In the genomic region with DNA sequence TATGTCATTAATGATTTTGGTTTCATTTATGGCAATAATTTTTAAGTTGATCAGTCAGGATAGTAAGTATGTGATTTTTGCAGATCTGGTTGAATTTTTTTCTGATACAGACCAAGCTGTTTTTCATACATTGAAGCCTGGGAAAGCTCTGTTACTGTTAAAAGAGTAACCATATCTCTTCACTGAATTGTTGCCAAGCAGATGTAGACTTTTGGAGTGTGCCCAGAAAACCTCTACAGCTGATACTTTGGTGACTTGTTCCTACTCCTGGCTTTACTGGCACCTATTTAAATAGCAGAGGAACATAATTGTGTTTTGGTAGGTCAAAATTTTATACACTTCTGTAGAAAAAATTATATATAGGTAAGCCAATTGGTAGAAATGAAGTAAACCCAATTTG, we compare ENCODE assay signal across 10 cellular contexts. TPM values are rescaled to one million over a fixed set of nuclear protein-coding genes. Genes with fewer than 3 reads are reported as not detected.
A peak's percentile ranks its signal among the peaks of the same experiment; 100 is the strongest.
DNase-seq lines count a peak whose midpoint lies in the region; ATAC-seq, FAIRE-seq and TF ChIP-seq lines count a peak whose summit lies in the region.
"Had no signal": no experiment of that assay in that cellular context is flagged by ENCODE, and none has a peak within 500 bp of the region (broad histone marks: within the 10 kb centered on the region; RNA-seq: fewer than 3 reads in every experiment).

No MANE protein-coding gene starts in this region.

- H3K36me3 ChIP-seq in pancreas: no peaks in the 10 kb centered on the region

- peak overlapping the region in 3 of 59 donors; percentile 21 to 43 (median 39) for H3K4me3 ChIP-seq in dorsolateral prefrontal cortex
- no peak overlapping the region for H3K4me3 ChIP-seq in pancreas

- H3K4me3 Mint-ChIP-seq in Calu3 (ENCODE audit: low read depth, unreplicated experiment): peak overlapping the region; percentile 48
- H3K4me3 Mint-ChIP-seq: stimulated activated memory B cell treated with anti-CD40 and anti-IgM and Interleukin-4, amounts not matched to agents 10 μg/mL and 1 μg/mL and 100 μg/mL, for 72 hours had no signal

- H3K27me3 ChIP-seq in dorsolateral prefrontal cortex (no peaks in the 10 kb centered on the region), pancreas (no peaks in the 10 kb centered on the region)

- ATAC-seq in pancreas: peak in 3 of 4 donors; percentile 44 to 67 (median 51)
- ATAC-seq in HG03354 (IDR thresholded peaks at IDR 0.05; ENCODE audit: poor library complexity, severe bottlenecking, unreplicated experiment): no peak
- ATAC-seq: stimulated activated memory B cell treated with anti-CD40 and anti-IgM and Interleukin-4, amounts not matched to agents 10 μg/mL and 1 μg/mL and 100 μg/mL, for 72 hours had no signal

- no peaks in the 10 kb centered on the region for H3K9me3 Mint-ChIP-seq in Calu3 (ENCODE audit: low read depth, unreplicated experiment)
- H3K9me3 Mint-ChIP-seq: IgD-negative memory B cell; stimulated activated memory B cell treated with anti-CD40 and anti-IgM and Interleukin-4, amounts not matched to agents 10 μg/mL and 1 μg/mL and 100 μg/mL, for 72 hours had no signal

- BruUV-seq in Calu3 (replicated peaks; lab: Mats Ljungman, UMichigan): no TSS peak

- no peaks in the 10 kb centered on the region for H3K27me3 Mint-ChIP-seq in Calu3 (ENCODE audit: unreplicated experiment)

- no peak for TF ChIP-seq CTCF in Calu3 (IDR thresholded peaks at IDR 0.05; ENCODE audit: unreplicated experiment)
- no peak for TF ChIP-seq CTCF in dorsolateral prefrontal cortex (IDR thresholded peaks at IDR 0.05 in 54 of 56, conservative IDR thresholded peaks at IDR 0.05 in 2 of 56; ENCODE audit: low read depth in 1 of 56, partially characterized antibody in 56 of 56)
- TF ChIP-seq CTCF in pancreas (IDR thresholded peaks at IDR 0.05): no peak

- FAIRE-seq in pancreas (lab: Jason Lieb, UNC) (no peak), frontal cortex (lab: Jason Lieb, UNC) (no peak)

- H3K27ac ChIP-seq in dorsolateral prefrontal cortex (peak overlapping the region in 40 of 59 donors; percentile 24 to 84 (median 68)), pancreas (peak overlapping the region in 2 of 4 donors; percentile 15 to 47), caudate nucleus (ENCODE audit: low read depth, low read length) (no peak overlapping the region)

- CTCF ChIA-PET in Calu3 (lab: Charles Lee): interaction anchor here (0.6 kb wide), 1 partner anchor 13 kb away, joined by 4 read pairs; no protein-coding TSS in a partner anchor

- no peaks in the 10 kb centered on the region for H3K36me3 Mint-ChIP-seq in Calu3 (ENCODE audit: insufficient read depth, unreplicated experiment)
- H3K36me3 Mint-ChIP-seq: IgD-negative memory B cell; stimulated activated memory B cell treated with anti-CD40 and anti-IgM and Interleukin-4, amounts not matched to agents 10 μg/mL and 1 μg/mL and 100 μg/mL, for 72 hours had no signal

- DNase-seq in Calu3 (no peak), NCI-H2171 treated with DMSO at 0.1 percent for 48 hours (lab: John Stamatoyannopoulos, UW) (peak; percentile 91), dorsolateral prefrontal cortex (no peak), pancreas (no peak), caudate nucleus (lab: John Stamatoyannopoulos, UW) (no peak), amygdala (lab: John Stamatoyannopoulos, UW) (no peak), frontal cortex (ENCODE audit: low spot score in 2 of 2) (no peak)

- peaks cover 33% of the 10 kb centered on the region for H3K4me1 Mint-ChIP-seq in Calu3 (ENCODE audit: low read depth, unreplicated experiment)

- H3K27ac Mint-ChIP-seq in Calu3 (ENCODE audit: unreplicated experiment): peak overlapping the region; percentile 58
- H3K27ac Mint-ChIP-seq: IgD-negative memory B cell; stimulated activated memory B cell treated with anti-CD40 and anti-IgM and Interleukin-4, amounts not matched to agents 10 μg/mL and 1 μg/mL and 100 μg/mL, for 72 hours had no signal

- H3K4me1 ChIP-seq in pancreas: peaks cover 0 to 15% (median 9%) of the 10 kb centered on the region in 3 donors

- H3K9me3 ChIP-seq in pancreas: no peaks in the 10 kb centered on the region

- intact Hi-C loops in Calu3 (cut with micrococcal nuclease; ENCODE audit: unreplicated experiment) (loop anchor here (2.0 kb wide), 1 partner anchor 49 kb away; the partner anchor contains the start of gene NFIA), dorsolateral prefrontal cortex (cut with DNase I) (no loop called here), pancreas (cut with DNase I) (no loop called here)

RNA-seq across cellular contexts. Expression of gene NFIA, which starts 49.4 kb away (rescaled TPM):
- total RNA-seq in Calu3 (2022) (28.3 and 38.6 TPM in 2 replicates), dorsolateral prefrontal cortex (100 to 1,000 TPM in 40 of 120 experiments, 10 to 100 TPM in 80; 63.0 to 203 (median 91.8) TPM), pancreas (10 to 100 TPM; 29.0 to 48.1 (median 32.8) TPM), frontal cortex (35.5 TPM)
- polyA plus RNA-seq in pancreas: 1 to 10 TPM; 4.9 to 5.6 TPM
